Comparison of ENCODE assay signal across 7 cellular contexts in genomic region chr1:817071-817599, GRCh38.
DNase-seq lines count a peak whose midpoint lies in the region; TF ChIP-seq lines count a peak whose summit lies in the region.
"Not testable (repeated sequence)": the region's sequence is repeated elsewhere in the genome, so short reads cannot be mapped to it uniquely, and the experiment has no call there.

No MANE protein-coding gene starts in this region.

- H3K4me3 ChIP-seq in WI38 (ENCODE audit: low read depth, low read length) (peak overlapping the region; percentile 43), brain microvascular endothelial cell (ENCODE audit: low read depth, low read length) (peak overlapping the region; percentile 9), skin epidermis (peak overlapping the region in 2 of 7 experiments; percentile 5 to 6)
- not testable (repeated sequence) for H3K4me3 ChIP-seq in fibroblast of villous mesenchyme (ENCODE audit: low read depth, low read length)

- TF ChIP-seq CTCF in WI38 (IDR thresholded peaks at IDR 0.05; ENCODE audit: low read depth, low read length); brain microvascular endothelial cell (IDR thresholded peaks at IDR 0.05; ENCODE audit: low read depth, low read length, missing control alignments); fibroblast of villous mesenchyme (IDR thresholded peaks at IDR 0.05; ENCODE audit: insufficient read depth, low read depth, low read length): not testable (repeated sequence)

- not testable (repeated sequence) for H3K27me3 ChIP-seq in brain microvascular endothelial cell (replicated peaks)

- in situ Hi-C loops in brain microvascular endothelial cell (cut with HindIII; ENCODE audit: low pct_ligation_motif_present, low sequenced_read_pairs), result not testable (repeated sequence)

- not testable (repeated sequence) for H3K36me3 ChIP-seq in brain microvascular endothelial cell (replicated peaks)

- H3K27ac ChIP-seq in brain microvascular endothelial cell, result peak overlapping the region; percentile 85
- peak overlapping the region in 15 of 21 experiments; percentile 13 to 69 (median 59) for H3K27ac ChIP-seq in skin epidermis

- peak; percentile 65 for DNase-seq in GM04504 (ENCODE audit: low read depth)
- peak; percentile 72 for DNase-seq in NOMO-1 treated with DMSO at 0.1 percent for 48 hours (lab: John Stamatoyannopoulos, UW; ENCODE audit: unreplicated experiment)
- DNase-seq in brain microvascular endothelial cell, result peak; percentile 82
- peak; percentile 86 for DNase-seq in fibroblast of villous mesenchyme (ENCODE audit: low read depth)
- DNase-seq in midbrain (lab: John Stamatoyannopoulos, UW), result peak; percentile 45
